ENCODE assay signal across 8 cellular contexts in the genomic region with DNA sequence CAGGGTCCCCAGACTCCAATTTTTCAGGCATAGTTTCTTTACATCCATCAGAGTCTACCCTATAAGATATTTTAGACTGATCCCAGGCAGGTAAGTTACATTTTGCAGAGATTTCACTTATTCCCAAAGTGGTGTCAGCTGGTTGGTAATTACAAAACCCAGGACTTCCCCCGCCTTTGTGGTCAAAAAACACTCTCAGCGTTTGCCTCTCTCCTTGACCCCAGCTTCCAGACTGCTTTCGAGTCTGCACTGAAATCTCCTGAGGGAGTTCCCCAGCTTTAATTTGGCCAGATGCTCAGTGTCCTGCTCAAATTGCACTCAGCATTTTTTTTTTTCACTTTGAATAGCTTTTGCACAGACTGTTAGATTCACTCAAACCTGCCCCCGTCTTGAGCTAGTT. TPM values are rescaled to one million over a fixed set of nuclear protein-coding genes. Genes with fewer than 3 reads are reported as not detected.
DNase-seq lines count a peak whose midpoint lies in the region; ATAC-seq and TF ChIP-seq lines count a peak whose summit lies in the region.

No MANE protein-coding gene starts in this region.

- H3K27me3 Mint-ChIP-seq in stimulated activated naive CD8-positive, alpha-beta T cell treated with anti-CD3 and anti-CD28 coated beads, Interleukin-15, amount 100 ng/mL, for 72 hours: peaks cover 17% of the 10 kb centered on the region

- no peak overlapping the region for H3K27ac Mint-ChIP-seq in stimulated activated naive CD8-positive, alpha-beta T cell treated with anti-CD3 and anti-CD28 coated beads, Interleukin-15, amount 100 ng/mL, for 72 hours

- no peak for DNase-seq in stimulated activated naive CD8-positive, alpha-beta T cell treated with anti-CD3 and anti-CD28 coated beads, Interleukin-15, amount 100 ng/mL, for 72 hours
- no peak for DNase-seq in stimulated activated naive CD8-positive, alpha-beta T cell treated with anti-CD3 and anti-CD28 coated beads, Interleukin-15, Interleukin-2, amounts not matched to agents 100 U/mL and 50 U/mL, for 24 hours
- DNase-seq in choroid plexus epithelial cell (ENCODE audit: low read depth) (peak; percentile 48), superior temporal gyrus (ENCODE audit: extremely low spot score) (no peak), D341Med (ENCODE audit: low spot score) (no peak), DMS153 treated with DMSO at 0.1 percent for 48 hours (lab: John Stamatoyannopoulos, UW; ENCODE audit: unreplicated experiment) (no peak)

- TF ChIP-seq CTCF in choroid plexus epithelial cell (conservative IDR thresholded peaks at IDR 0.05; ENCODE audit: low read depth, low read length): no peak

- no peak overlapping the region for H3K4me3 Mint-ChIP-seq in stimulated activated naive CD8-positive, alpha-beta T cell treated with anti-CD3 and anti-CD28 coated beads, Interleukin-15, amount 100 ng/mL, for 72 hours

- peaks cover 24% of the 10 kb centered on the region for H3K4me1 Mint-ChIP-seq in stimulated activated naive CD8-positive, alpha-beta T cell treated with anti-CD3 and anti-CD28 coated beads, Interleukin-15, amount 100 ng/mL, for 72 hours

- peak; percentile 36 for ATAC-seq in stimulated activated naive CD8-positive, alpha-beta T cell treated with anti-CD3 and anti-CD28 coated beads, Interleukin-15, amount 100 ng/mL, for 72 hours
- ATAC-seq in stimulated activated naive CD8-positive, alpha-beta T cell treated with anti-CD3 and anti-CD28 coated beads, Interleukin-15, Interleukin-2, amounts not matched to agents 100 U/mL and 50 U/mL, for 24 hours: no peak
- peak; percentile 57 for ATAC-seq in HG03066 (IDR thresholded peaks at IDR 0.05; ENCODE audit: low read depth, unreplicated experiment)
- no peak for ATAC-seq in esophagus mucosa

- no peak overlapping the region for H3K4me3 ChIP-seq in choroid plexus epithelial cell (ENCODE audit: low read depth, low read length)

- no peaks in the 10 kb centered on the region for H3K9me3 Mint-ChIP-seq in stimulated activated naive CD8-positive, alpha-beta T cell treated with anti-CD3 and anti-CD28 coated beads, Interleukin-15, amount 100 ng/mL, for 72 hours

RNA-seq across cellular contexts. Expression of a gene that starts 11.2 kb away (rescaled TPM):
- total RNA-seq in esophagus mucosa: 3.3 TPM

Comparison
In these comparisons a context has a peak if more than half of its experiments do, and no peak if none do; other contexts are left out.
1. ATAC-seq: peak in stimulated activated naive CD8-positive, alpha-beta T cell treated with anti-CD3 and anti-CD28 coated beads, Interleukin-15, amount 100 ng/mL, for 72 hours (single experiment) and HG03066 (single experiment); none in stimulated activated naive CD8-positive, alpha-beta T cell treated with anti-CD3 and anti-CD28 coated beads, Interleukin-15, Interleukin-2, amounts not matched to agents 100 U/mL and 50 U/mL, for 24 hours (single experiment) and esophagus mucosa (single experiment).